In the genomic region with DNA sequence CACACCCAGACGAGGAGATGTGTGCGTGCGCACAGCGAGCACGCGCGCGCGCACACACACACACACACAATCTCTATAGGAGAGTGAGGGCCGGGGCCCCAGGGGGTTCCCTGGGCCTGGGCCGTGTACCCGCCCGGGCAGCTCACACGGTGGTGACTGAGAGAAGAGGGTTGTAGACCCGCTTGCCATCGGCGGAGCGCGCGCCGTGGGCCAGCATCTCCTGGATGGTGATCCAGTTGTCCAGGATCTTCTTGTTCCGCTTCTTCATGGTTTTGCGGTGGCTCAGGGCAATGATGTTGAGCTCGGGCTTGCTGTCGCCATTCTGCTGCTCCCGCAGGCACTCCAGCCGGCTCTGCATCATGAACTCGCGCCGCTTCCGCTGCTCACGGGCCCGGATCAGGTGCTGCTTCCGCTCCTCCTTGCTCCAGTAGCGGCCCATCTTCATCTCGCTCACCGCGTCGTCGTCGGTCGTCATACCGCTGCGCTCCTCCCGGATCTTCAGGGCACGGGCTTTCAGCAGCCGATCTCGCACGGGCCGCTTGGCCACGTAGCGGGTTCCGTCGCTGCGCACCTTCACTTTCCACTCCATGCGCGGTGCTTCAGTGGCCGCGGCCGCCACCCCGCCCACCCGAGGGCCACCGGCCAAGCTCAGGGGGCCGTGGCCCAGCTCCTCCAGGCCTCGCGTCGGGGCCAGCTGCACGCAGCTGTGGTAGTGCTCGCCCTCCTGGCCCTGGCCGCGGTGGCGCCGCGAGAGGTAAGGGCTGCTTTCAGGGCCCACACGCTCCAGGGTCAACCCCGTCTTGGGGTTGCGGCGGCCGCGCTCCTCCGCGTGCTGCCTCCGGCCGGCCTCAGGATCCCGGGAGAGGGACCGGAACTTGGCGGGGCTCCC, we compare ENCODE assay signal across 2 cellular contexts.
TF ChIP-seq lines count a peak whose summit lies in the region.

No MANE protein-coding gene starts in this region.

TF ChIP-seq in GM23338, 12 proteins besides CTCF, POLR2A, EP300 and RAD21 (continues in another document):
- no peak for TF ChIP-seq CREB1 (CRISPR knock-in tag; IDR thresholded peaks at IDR 0.05; ENCODE audit: low read depth)
- TF ChIP-seq, protein P1, sequence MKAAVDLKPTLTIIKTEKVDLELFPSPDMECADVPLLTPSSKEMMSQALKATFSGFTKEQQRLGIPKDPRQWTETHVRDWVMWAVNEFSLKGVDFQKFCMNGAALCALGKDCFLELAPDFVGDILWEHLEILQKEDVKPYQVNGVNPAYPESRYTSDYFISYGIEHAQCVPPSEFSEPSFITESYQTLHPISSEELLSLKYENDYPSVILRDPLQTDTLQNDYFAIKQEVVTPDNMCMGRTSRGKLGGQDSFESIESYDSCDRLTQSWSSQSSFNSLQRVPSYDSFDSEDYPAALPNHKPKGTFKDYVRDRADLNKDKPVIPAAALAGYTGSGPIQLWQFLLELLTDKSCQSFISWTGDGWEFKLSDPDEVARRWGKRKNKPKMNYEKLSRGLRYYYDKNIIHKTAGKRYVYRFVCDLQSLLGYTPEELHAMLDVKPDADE (IDR thresholded peaks at IDR 0.05) = no peak
- TF ChIP-seq ZNF331 (CRISPR knock-in tag; IDR thresholded peaks at IDR 0.05; ENCODE audit: low read depth) = no peak
- no peak for TF ChIP-seq NANOG (IDR thresholded peaks at IDR 0.05; ENCODE audit: borderline replicate concordance)
- no peak for TF ChIP-seq ZNF114 (CRISPR knock-in tag; IDR thresholded peaks at IDR 0.05)
- TF ChIP-seq EZH2 (IDR thresholded peaks at IDR 0.05; ENCODE audit: low read depth, unreplicated experiment) = no peak
- TF ChIP-seq, protein P2, sequence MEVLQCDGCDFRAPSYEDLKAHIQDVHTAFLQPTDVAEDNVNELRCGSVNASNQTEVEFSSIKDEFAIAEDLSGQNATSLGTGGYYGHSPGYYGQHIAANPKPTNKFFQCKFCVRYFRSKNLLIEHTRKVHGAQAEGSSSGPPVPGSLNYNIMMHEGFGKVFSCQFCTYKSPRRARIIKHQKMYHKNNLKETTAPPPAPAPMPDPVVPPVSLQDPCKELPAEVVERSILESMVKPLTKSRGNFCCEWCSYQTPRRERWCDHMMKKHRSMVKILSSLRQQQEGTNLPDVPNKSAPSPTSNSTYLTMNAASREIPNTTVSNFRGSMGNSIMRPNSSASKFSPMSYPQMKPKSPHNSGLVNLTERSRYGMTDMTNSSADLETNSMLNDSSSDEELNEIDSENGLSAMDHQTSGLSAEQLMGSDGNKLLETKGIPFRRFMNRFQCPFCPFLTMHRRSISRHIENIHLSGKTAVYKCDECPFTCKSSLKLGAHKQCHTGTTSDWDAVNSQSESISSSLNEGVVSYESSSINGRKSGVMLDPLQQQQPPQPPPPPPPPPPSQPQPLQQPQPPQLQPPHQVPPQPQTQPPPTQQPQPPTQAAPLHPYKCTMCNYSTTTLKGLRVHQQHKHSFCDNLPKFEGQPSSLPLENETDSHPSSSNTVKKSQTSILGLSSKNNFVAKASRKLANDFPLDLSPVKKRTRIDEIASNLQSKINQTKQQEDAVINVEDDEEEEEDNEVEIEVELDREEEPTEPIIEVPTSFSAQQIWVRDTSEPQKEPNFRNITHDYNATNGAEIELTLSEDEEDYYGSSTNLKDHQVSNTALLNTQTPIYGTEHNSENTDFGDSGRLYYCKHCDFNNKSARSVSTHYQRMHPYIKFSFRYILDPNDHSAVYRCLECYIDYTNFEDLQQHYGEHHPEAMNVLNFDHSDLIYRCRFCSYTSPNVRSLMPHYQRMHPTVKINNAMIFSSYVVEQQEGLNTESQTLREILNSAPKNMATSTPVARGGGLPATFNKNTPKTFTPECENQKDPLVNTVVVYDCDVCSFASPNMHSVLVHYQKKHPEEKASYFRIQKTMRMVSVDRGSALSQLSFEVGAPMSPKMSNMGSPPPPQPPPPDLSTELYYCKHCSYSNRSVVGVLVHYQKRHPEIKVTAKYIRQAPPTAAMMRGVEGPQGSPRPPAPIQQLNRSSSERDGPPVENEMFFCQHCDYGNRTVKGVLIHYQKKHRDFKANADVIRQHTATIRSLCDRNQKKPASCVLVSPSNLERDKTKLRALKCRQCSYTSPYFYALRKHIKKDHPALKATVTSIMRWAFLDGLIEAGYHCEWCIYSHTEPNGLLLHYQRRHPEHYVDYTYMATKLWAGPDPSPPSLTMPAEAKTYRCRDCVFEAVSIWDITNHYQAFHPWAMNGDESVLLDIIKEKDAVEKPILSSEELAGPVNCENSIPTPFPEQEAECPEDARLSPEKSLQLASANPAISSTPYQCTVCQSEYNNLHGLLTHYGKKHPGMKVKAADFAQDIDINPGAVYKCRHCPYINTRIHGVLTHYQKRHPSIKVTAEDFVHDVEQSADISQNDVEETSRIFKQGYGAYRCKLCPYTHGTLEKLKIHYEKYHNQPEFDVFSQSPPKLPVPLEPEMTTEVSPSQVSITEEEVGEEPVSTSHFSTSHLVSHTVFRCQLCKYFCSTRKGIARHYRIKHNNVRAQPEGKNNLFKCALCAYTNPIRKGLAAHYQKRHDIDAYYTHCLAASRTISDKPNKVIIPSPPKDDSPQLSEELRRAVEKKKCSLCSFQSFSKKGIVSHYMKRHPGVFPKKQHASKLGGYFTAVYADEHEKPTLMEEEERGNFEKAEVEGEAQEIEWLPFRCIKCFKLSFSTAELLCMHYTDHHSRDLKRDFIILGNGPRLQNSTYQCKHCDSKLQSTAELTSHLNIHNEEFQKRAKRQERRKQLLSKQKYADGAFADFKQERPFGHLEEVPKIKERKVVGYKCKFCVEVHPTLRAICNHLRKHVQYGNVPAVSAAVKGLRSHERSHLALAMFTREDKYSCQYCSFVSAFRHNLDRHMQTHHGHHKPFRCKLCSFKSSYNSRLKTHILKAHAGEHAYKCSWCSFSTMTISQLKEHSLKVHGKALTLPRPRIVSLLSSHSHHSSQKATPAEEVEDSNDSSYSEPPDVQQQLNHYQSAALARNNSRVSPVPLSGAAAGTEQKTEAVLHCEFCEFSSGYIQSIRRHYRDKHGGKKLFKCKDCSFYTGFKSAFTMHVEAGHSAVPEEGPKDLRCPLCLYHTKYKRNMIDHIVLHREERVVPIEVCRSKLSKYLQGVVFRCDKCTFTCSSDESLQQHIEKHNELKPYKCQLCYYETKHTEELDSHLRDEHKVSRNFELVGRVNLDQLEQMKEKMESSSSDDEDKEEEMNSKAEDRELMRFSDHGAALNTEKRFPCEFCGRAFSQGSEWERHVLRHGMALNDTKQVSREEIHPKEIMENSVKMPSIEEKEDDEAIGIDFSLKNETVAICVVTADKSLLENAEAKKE (CRISPR knock-in tag; IDR thresholded peaks at IDR 0.05) = no peak

TF ChIP-seq in K562, 482 proteins besides CTCF, POLR2A, EP300 and RAD21:
- TF ChIP-seq, protein P3, sequence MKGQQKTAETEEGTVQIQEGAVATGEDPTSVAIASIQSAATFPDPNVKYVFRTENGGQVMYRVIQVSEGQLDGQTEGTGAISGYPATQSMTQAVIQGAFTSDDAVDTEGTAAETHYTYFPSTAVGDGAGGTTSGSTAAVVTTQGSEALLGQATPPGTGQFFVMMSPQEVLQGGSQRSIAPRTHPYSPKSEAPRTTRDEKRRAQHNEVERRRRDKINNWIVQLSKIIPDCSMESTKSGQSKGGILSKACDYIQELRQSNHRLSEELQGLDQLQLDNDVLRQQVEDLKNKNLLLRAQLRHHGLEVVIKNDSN (CRISPR knock-in tag; IDR thresholded peaks at IDR 0.05) = no peak
- TF ChIP-seq, protein P4, sequence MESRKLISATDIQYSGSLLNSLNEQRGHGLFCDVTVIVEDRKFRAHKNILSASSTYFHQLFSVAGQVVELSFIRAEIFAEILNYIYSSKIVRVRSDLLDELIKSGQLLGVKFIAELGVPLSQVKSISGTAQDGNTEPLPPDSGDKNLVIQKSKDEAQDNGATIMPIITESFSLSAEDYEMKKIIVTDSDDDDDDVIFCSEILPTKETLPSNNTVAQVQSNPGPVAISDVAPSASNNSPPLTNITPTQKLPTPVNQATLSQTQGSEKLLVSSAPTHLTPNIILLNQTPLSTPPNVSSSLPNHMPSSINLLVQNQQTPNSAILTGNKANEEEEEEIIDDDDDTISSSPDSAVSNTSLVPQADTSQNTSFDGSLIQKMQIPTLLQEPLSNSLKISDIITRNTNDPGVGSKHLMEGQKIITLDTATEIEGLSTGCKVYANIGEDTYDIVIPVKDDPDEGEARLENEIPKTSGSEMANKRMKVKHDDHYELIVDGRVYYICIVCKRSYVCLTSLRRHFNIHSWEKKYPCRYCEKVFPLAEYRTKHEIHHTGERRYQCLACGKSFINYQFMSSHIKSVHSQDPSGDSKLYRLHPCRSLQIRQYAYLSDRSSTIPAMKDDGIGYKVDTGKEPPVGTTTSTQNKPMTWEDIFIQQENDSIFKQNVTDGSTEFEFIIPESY (CRISPR knock-in tag; IDR thresholded peaks at IDR 0.05) = peak; percentile 76
TF ChIP-seq in K562: peak in this region for 1.
